1 cellular context compared by ENCODE assay signal in genomic region chr20:49115565-49115964, GRCh38.
TF ChIP-seq lines count a peak whose summit lies in the region.

No MANE protein-coding gene starts in this region.

TF ChIP-seq in K562, 482 proteins besides CTCF, POLR2A, EP300 and RAD21 (continued from another document):
- TF ChIP-seq E2F8 (IDR thresholded peaks at IDR 0.05; ENCODE audit: low read depth, partially characterized antibody) (no peak), PURB (CRISPR knock-in tag; IDR thresholded peaks at IDR 0.05; ENCODE audit: low read depth) (no peak), PKNOX1 (IDR thresholded peaks at IDR 0.05) (no peak), MCM2 (IDR thresholded peaks at IDR 0.05; ENCODE audit: low read depth) (no peak), PCBP2 (IDR thresholded peaks at IDR 0.05; ENCODE audit: low read depth, low read length, poor library complexity, severe bottlenecking) (no peak)
